ENCODE assay signal across 8 cellular contexts in genomic region chr14:61456720-61457119, GRCh38.
DNase-seq lines count a peak whose midpoint lies in the region; ATAC-seq and TF ChIP-seq lines count a peak whose summit lies in the region.

No MANE protein-coding gene starts in this region.

- H3K4ac ChIP-seq in H9 (ENCODE audit: low read depth, low read length): no peak overlapping the region

- no peak overlapping the region for H3K18ac ChIP-seq in H9 (ENCODE audit: insufficient read length, low read depth, low read length)

- no peak overlapping the region for H4K5ac ChIP-seq in H9 (ENCODE audit: insufficient read length, low read depth, low read length)

- no peak overlapping the region for H2AK5ac ChIP-seq in H9 (ENCODE audit: insufficient read length, low read length)

- peaks cover 3 to 15% of the 10 kb centered on the region in 2 experiments for H3K4me1 Mint-ChIP-seq in H9
- H3K4me1 Mint-ChIP-seq in activated naive CD8-positive, alpha-beta T cell (ENCODE audit: low read depth): peaks cover 80% of the 10 kb centered on the region

- H2BK15ac ChIP-seq in H9 (ENCODE audit: low read depth, low read length): no peak overlapping the region

- H3K9me3 Mint-ChIP-seq in H9: no peaks in the 10 kb centered on the region; a peak in 1 of 5 replicates
- H3K9me3 Mint-ChIP-seq in activated naive CD8-positive, alpha-beta T cell (ENCODE audit: low read depth): no peaks in the 10 kb centered on the region

- H4K91ac ChIP-seq in H9 (ENCODE audit: insufficient read length, low read depth, low read length): no peak overlapping the region

- H3K4me3 ChIP-seq in cardiac muscle cell: no peak overlapping the region
- no peak overlapping the region for H3K4me3 ChIP-seq in retinal pigment epithelial cell (ENCODE audit: low read length)

- no peaks in the 10 kb centered on the region for H3K27me3 ChIP-seq in H9 (ENCODE audit: insufficient read depth, low read length)
- H3K27me3 ChIP-seq in cardiac muscle cell: no peaks in the 10 kb centered on the region

- DNase-seq in ELR (ENCODE audit: low read depth): peak; percentile 82
- DNase-seq in H9: peak; percentile 60
- DNase-seq in NCI-H1048 (lab: John Stamatoyannopoulos, UW): peak; percentile 65
- peak; percentile 42 to 55 for DNase-seq in SW 1271 (lab: John Stamatoyannopoulos, UW)
- DNase-seq in cardiac muscle cell (ENCODE audit: low read depth in 1 of 2, low spot score in 1 of 2): peak; percentile 88 to 89
- no peak for DNase-seq in retinal pigment epithelial cell (ENCODE audit: low read depth)

- H3T11ph ChIP-seq in H9 (ENCODE audit: low read length): no peak overlapping the region

- no peak overlapping the region for H3K23ac ChIP-seq in H9 (ENCODE audit: insufficient read length, low read depth, low read length)

- no peak overlapping the region for H2BK12ac ChIP-seq in H9 (ENCODE audit: insufficient read length, low read depth, low read length)

- H3K27ac Mint-ChIP-seq in H9: no peak overlapping the region
- H3K27ac Mint-ChIP-seq in activated naive CD8-positive, alpha-beta T cell: peak overlapping the region; percentile 90

- H3K9ac ChIP-seq in H9 (ENCODE audit: extremely low read depth, insufficient read length, low read length): no peak overlapping the region

- WGBS in H9 (ENCODE audit: extremely low coverage, insufficient read length, low lambda C conversion rate): no CpG with 5 or more reads among the region's 12 CpGs

- 0 out of 7 replicates have a peak, but pooled peaks cover 0 to 6% (median 0%) of the 10 kb centered on the region in 3 experiments for H3K36me3 Mint-ChIP-seq in H9 (ENCODE audit: insufficient read depth in 1 of 3, low read depth in 3 of 3)
- peaks cover 32% of the 10 kb centered on the region for H3K36me3 Mint-ChIP-seq in activated naive CD8-positive, alpha-beta T cell

- no peak overlapping the region for H3K56ac ChIP-seq in H9 (ENCODE audit: insufficient read length, low read depth, low read length)

- no peak overlapping the region for H3K4me3 Mint-ChIP-seq in H9
- peak overlapping the region; percentile 30 for H3K4me3 Mint-ChIP-seq in activated naive CD8-positive, alpha-beta T cell

- H2BK120ac ChIP-seq in H9 (ENCODE audit: low read depth, low read length, poor library complexity, severe bottlenecking): no peak overlapping the region

- TF ChIP-seq CTCF in H9 (conservative IDR thresholded peaks at IDR 0.05) (peak; percentile 92), cardiac muscle cell (IDR thresholded peaks at IDR 0.05; ENCODE audit: low read depth, low read length) (peak; percentile 82), retinal pigment epithelial cell (conservative IDR thresholded peaks at IDR 0.05; ENCODE audit: low read depth, low read length) (peak; percentile 89)

- H3K23me2 ChIP-seq in H9 (ENCODE audit: insufficient read length, low read depth, low read length, poor library complexity, severe bottlenecking): no peaks in the 10 kb centered on the region

- H3K79me1 ChIP-seq in H9 (ENCODE audit: insufficient read depth, low read depth, low read length, poor library complexity, severe bottlenecking): no peaks in the 10 kb centered on the region

- no peaks in the 10 kb centered on the region for H4K20me1 ChIP-seq in H9 (ENCODE audit: control insufficient read depth, insufficient read depth, insufficient read length)

- no peak overlapping the region for H2BK20ac ChIP-seq in H9 (ENCODE audit: low read depth, low read length, poor library complexity, severe bottlenecking)

- no peak overlapping the region for H2AFZ ChIP-seq in H9 (ENCODE audit: low read length)

- H3K9me3 ChIP-seq in H9 (ENCODE audit: control insufficient read depth, low read depth, low read length) (no peaks in the 10 kb centered on the region), cardiac muscle cell (ENCODE audit: low read depth) (no peaks in the 10 kb centered on the region)

- H3K27me3 Mint-ChIP-seq in H9 (ENCODE audit: low read depth): no peaks in the 10 kb centered on the region
- no peaks in the 10 kb centered on the region for H3K27me3 Mint-ChIP-seq in activated naive CD8-positive, alpha-beta T cell

- H3K36me3 ChIP-seq in cardiac muscle cell: peaks cover 9% of the 10 kb centered on the region

- no peak overlapping the region for H4K8ac ChIP-seq in H9 (replicated peaks; ENCODE audit: insufficient read length, low read depth, low read length)

- no peak for ATAC-seq in GM21576 (IDR thresholded peaks at IDR 0.05; ENCODE audit: unreplicated experiment)

- H2BK5ac ChIP-seq in H9 (ENCODE audit: insufficient read length, low read length): no peak overlapping the region

- H3K27ac ChIP-seq in H9 (ENCODE audit: insufficient read length, low read depth, low read length): no peak overlapping the region
- no peak overlapping the region for H3K27ac ChIP-seq in cardiac muscle cell

- no peak overlapping the region for H3K4me2 ChIP-seq in H9 (ENCODE audit: insufficient read depth, insufficient read length, low read length)

- no peaks in the 10 kb centered on the region for H3K79me2 ChIP-seq in H9 (ENCODE audit: insufficient read depth, low read length)

- H3K4me1 ChIP-seq in H9 (ENCODE audit: insufficient read depth, low read length) (no peaks in the 10 kb centered on the region), cardiac muscle cell (ENCODE audit: low read depth) (peaks cover 20% of the 10 kb centered on the region)

- H3K14ac ChIP-seq in H9 (ENCODE audit: insufficient read depth, low read length): no peak overlapping the region
